Comparison of ENCODE assay signal across 21 cellular contexts in genomic region chr3:127034990-127035652, GRCh38. TPM values are rescaled to one million over a fixed set of nuclear protein-coding genes. Genes with fewer than 3 reads are reported as not detected.
DNase-seq lines count a peak whose midpoint lies in the region; ATAC-seq and TF ChIP-seq lines count a peak whose summit lies in the region.
"Had no signal": no experiment of that assay in that cellular context is flagged by ENCODE, and none has a peak within 500 bp of the region (broad histone marks: within the 10 kb centered on the region; RNA-seq: fewer than 3 reads in every experiment).

No MANE protein-coding gene starts in this region.

- H3K36me3 ChIP-seq in ACC112 (ENCODE audit: insufficient read depth, low read length) (no peaks in the 10 kb centered on the region), adrenal gland (replicated peaks in 1 of 2) (peaks cover 0 to 39% of the 10 kb centered on the region in 2 donors), neuronal stem cell (replicated peaks in 1 of 2; ENCODE audit: control insufficient read depth in 2 of 2, insufficient read depth in 2 of 2, low read length in 2 of 2) (peaks cover 44 to 56% of the 10 kb centered on the region in 2 donors)

- H3K79me2 ChIP-seq in ACC112 (ENCODE audit: control insufficient read depth, insufficient read depth, low read length, unreplicated experiment): no peaks in the 10 kb centered on the region

- H3K27ac Mint-ChIP-seq in glutamatergic neuron (ENCODE audit: unreplicated experiment): no peak overlapping the region
- H3K27ac Mint-ChIP-seq: activated naive CD4-positive, alpha-beta T cell treated with anti-CD3 and anti-CD28 coated beads, Interleukin-2, amount 10 ng/mL, durations not matched to agents 7 days and 5 days; T-helper 1 cell treated with Interleukin-12 subunit alpha and Interleukin-12 subunit beta and Interleukin-4 antibody, amounts not matched to agents 30 μg/mL and 1 μg/mL, for 36 hours had no signal

- H3K4me1 Mint-ChIP-seq in glutamatergic neuron (ENCODE audit: low read depth, unreplicated experiment): peaks cover 10% of the 10 kb centered on the region
- H3K4me1 Mint-ChIP-seq: activated naive CD4-positive, alpha-beta T cell treated with anti-CD3 and anti-CD28 coated beads, Interleukin-2, amount 10 ng/mL, durations not matched to agents 7 days and 5 days; naive B cell had no signal

- WGBS in adrenal gland, 4 donors: 55 to 76% (median 63%) methylated on average over 13 of the region's 13 CpGs
- no CpG with 5 or more reads among the region's 13 CpGs for WGBS in neuronal stem cell (ENCODE audit: extremely low coverage in 2 of 2, insufficient read length in 2 of 2, insufficient replicate concordance in 1 of 2), 2 donors

- no peak overlapping the region for H3K4me2 ChIP-seq in neuronal stem cell (ENCODE audit: insufficient read depth, low read length, poor library complexity, severe bottlenecking)

- H3K9me3 ChIP-seq in adrenal gland (replicated peaks in 1 of 3) (no peaks in the 10 kb centered on the region), neuronal stem cell (replicated peaks in 1 of 2; ENCODE audit: control insufficient read depth in 2 of 2, insufficient read depth in 1 of 2, low read depth in 1 of 2, low read length in 2 of 2) (no peaks in the 10 kb centered on the region)
- H3K9me3 ChIP-seq: body of pancreas, testis had no signal

- no peak for DNase-seq in adrenal gland
- peak; percentile 18 for DNase-seq in glutamatergic neuron
- DNase-seq in neuronal stem cell (ENCODE audit: low spot score): no peak
- no peak for DNase-seq in NCI-H82 treated with DMSO at 0.1 percent for 48 hours (lab: John Stamatoyannopoulos, UW; ENCODE audit: unreplicated experiment)
- no peak for DNase-seq in foreskin fibroblast
- DNase-seq: activated CD4-positive, alpha-beta T cell treated with anti-CD3 and anti-CD28 coated beads, Interleukin-2, amount 50 U/mL, for 48 hours; activated naive CD4-positive, alpha-beta T cell treated with anti-CD3 and anti-CD28 coated beads, Interleukin-2, amount 10 ng/mL, durations not matched to agents 7 days and 5 days; naive B cell; NCI-H1694 treated with DMSO at 0.1 percent for 48 hours; NCI-H345; SIG-M5; stimulated activated CD4-positive, alpha-beta T cell treated with anti-CD3 and anti-CD28 coated beads, Interleukin-12 subunit alpha, Interleukin-12 subunit beta, amount 100 ng/mL, for 4 hours had no signal

- H2AK5ac ChIP-seq in neuronal stem cell (ENCODE audit: low read depth, low read length): no peak overlapping the region

- peak overlapping the region; percentile 48 for H3K18ac ChIP-seq in neuronal stem cell (ENCODE audit: low read length)

- H3K79me1 ChIP-seq in neuronal stem cell (ENCODE audit: low read depth, low read length): peaks cover 2% of the 10 kb centered on the region

- intact Hi-C loops in adrenal gland (cut with DNase I): no loop called here

- no peak for TF ChIP-seq POLR2A in adrenal gland (IDR thresholded peaks at IDR 0.05)

- TF ChIP-seq CTCF in adrenal gland (IDR thresholded peaks at IDR 0.05) (no peak), glutamatergic neuron (IDR thresholded peaks at IDR 0.05; ENCODE audit: partially characterized antibody, unreplicated experiment) (no peak), foreskin fibroblast (IDR thresholded peaks at IDR 0.05; ENCODE audit: low read depth, low read length) (no peak)

- no peak for ATAC-seq in HG03457 (IDR thresholded peaks at IDR 0.05; ENCODE audit: unreplicated experiment)
- ATAC-seq in GM19324 (IDR thresholded peaks at IDR 0.05; ENCODE audit: low FRiP score, unreplicated experiment): no peak

- H3K4me3 ChIP-seq in ACC112 (ENCODE audit: low read depth, low read length) (no peak overlapping the region), adrenal gland (no peak overlapping the region), neuronal stem cell (ENCODE audit: low read length in 2 of 2) (no peak overlapping the region), foreskin fibroblast (ENCODE audit: low read depth in 1 of 2, low read length in 2 of 2) (no peak overlapping the region)
- H3K4me3 ChIP-seq: body of pancreas, lung, testis had no signal

- H3K4me3 Mint-ChIP-seq in glutamatergic neuron (ENCODE audit: unreplicated experiment): peak overlapping the region; percentile 36
- H3K4me3 Mint-ChIP-seq: activated naive CD4-positive, alpha-beta T cell treated with anti-CD3 and anti-CD28 coated beads, Interleukin-2, amount 10 ng/mL, durations not matched to agents 7 days and 5 days; naive B cell; T-helper 1 cell treated with Interleukin-12 subunit alpha and Interleukin-12 subunit beta and Interleukin-4 antibody, amounts not matched to agents 30 μg/mL and 1 μg/mL, for 36 hours had no signal

- H3K14ac ChIP-seq in neuronal stem cell (ENCODE audit: low read length): no peak overlapping the region

- H3K27me3 ChIP-seq in ACC112 (ENCODE audit: insufficient read depth, low read length) (no peaks in the 10 kb centered on the region), adrenal gland (no peaks in the 10 kb centered on the region), neuronal stem cell (ENCODE audit: control insufficient read depth in 3 of 3, insufficient read depth in 3 of 3, low read depth in 1 of 3, low read length in 3 of 3) (no peaks in the 10 kb centered on the region)
- H3K27me3 ChIP-seq: body of pancreas, testis had no signal

- no peak overlapping the region for H2BK12ac ChIP-seq in neuronal stem cell (ENCODE audit: low read length)

- no peak overlapping the region for H4K8ac ChIP-seq in neuronal stem cell (ENCODE audit: low read depth, low read length)

- H3K27ac ChIP-seq in ACC112 (ENCODE audit: low read depth, low read length) (peak overlapping the region; percentile 56), adrenal gland (peak overlapping the region in 3 of 5 donors; percentile 16 to 79 (median 76)), neuronal stem cell (replicated peaks; ENCODE audit: low read length) (no peak overlapping the region)
- H3K27ac ChIP-seq: body of pancreas, C4-2B, testis, VCaP had no signal

- H2AFZ ChIP-seq in ACC112 (ENCODE audit: low read length, unreplicated experiment) (no peak overlapping the region), neuronal stem cell (ENCODE audit: low read length) (no peak overlapping the region)

- H2BK120ac ChIP-seq in neuronal stem cell (ENCODE audit: low read depth, low read length): no peak overlapping the region

- peaks cover 5% of the 10 kb centered on the region for H3K27me3 Mint-ChIP-seq in glutamatergic neuron (ENCODE audit: unreplicated experiment)
- H3K27me3 Mint-ChIP-seq: activated naive CD4-positive, alpha-beta T cell treated with anti-CD3 and anti-CD28 coated beads, Interleukin-2, amount 10 ng/mL, durations not matched to agents 7 days and 5 days; naive B cell had no signal

- no peak overlapping the region for H2BK15ac ChIP-seq in neuronal stem cell (ENCODE audit: low read length)

- H3K36me3 Mint-ChIP-seq in glutamatergic neuron (ENCODE audit: unreplicated experiment): no peaks in the 10 kb centered on the region
- H3K36me3 Mint-ChIP-seq: activated naive CD4-positive, alpha-beta T cell treated with anti-CD3 and anti-CD28 coated beads, Interleukin-2, amount 10 ng/mL, durations not matched to agents 7 days and 5 days; naive B cell had no signal

- H4K91ac ChIP-seq in neuronal stem cell (ENCODE audit: low read depth, low read length, poor library complexity): no peak overlapping the region

- H3K9me3 Mint-ChIP-seq in glutamatergic neuron (ENCODE audit: unreplicated experiment): peaks cover 15% of the 10 kb centered on the region
- H3K9me3 Mint-ChIP-seq: activated naive CD4-positive, alpha-beta T cell treated with anti-CD3 and anti-CD28 coated beads, Interleukin-2, amount 10 ng/mL, durations not matched to agents 7 days and 5 days; naive B cell; T-helper 1 cell treated with Interleukin-12 subunit alpha and Interleukin-12 subunit beta and Interleukin-4 antibody, amounts not matched to agents 30 μg/mL and 1 μg/mL, for 36 hours had no signal

- H2BK5ac ChIP-seq in neuronal stem cell (ENCODE audit: low read length): no peak overlapping the region

- no peak overlapping the region for H3K9ac ChIP-seq in neuronal stem cell (ENCODE audit: low read depth, low read length, poor library complexity)

- no peak overlapping the region for H3K4ac ChIP-seq in neuronal stem cell (ENCODE audit: low read length)

- H3K23ac ChIP-seq in neuronal stem cell (ENCODE audit: low read depth, low read length, poor library complexity): peak overlapping the region; percentile 55

- H3K4me1 ChIP-seq in ACC112 (ENCODE audit: control insufficient read depth, insufficient read depth, low read length, unreplicated experiment) (peaks cover 12% of the 10 kb centered on the region), adrenal gland (replicated peaks in 1 of 2) (peaks cover 11 to 14% of the 10 kb centered on the region in 2 donors), neuronal stem cell (ENCODE audit: control insufficient read depth in 2 of 2, insufficient read depth in 1 of 2, low read depth in 1 of 2, low read length in 2 of 2) (no peaks in the 10 kb centered on the region)
- H3K4me1 ChIP-seq: body of pancreas, testis had no signal

RNA-seq across cellular contexts. Expression of gene PLXNA1, which starts 52.2 kb away (rescaled TPM):
- total RNA-seq in adrenal gland: 10 to 100 TPM; 17.9 to 28.4 (median 21.7) TPM
- 10 to 100 TPM; 10.3 to 29.9 (median 15.1) TPM for polyA plus RNA-seq in adrenal gland
- total RNA-seq in glutamatergic neuron (ENCODE audit: unreplicated experiment): 110 TPM
- 31.7 TPM for polyA plus RNA-seq in neuronal stem cell (2013, experiment 1 of 2)
- 32.1 TPM for polyA plus RNA-seq in neuronal stem cell (2013, experiment 2 of 2)
